In the genomic region with DNA sequence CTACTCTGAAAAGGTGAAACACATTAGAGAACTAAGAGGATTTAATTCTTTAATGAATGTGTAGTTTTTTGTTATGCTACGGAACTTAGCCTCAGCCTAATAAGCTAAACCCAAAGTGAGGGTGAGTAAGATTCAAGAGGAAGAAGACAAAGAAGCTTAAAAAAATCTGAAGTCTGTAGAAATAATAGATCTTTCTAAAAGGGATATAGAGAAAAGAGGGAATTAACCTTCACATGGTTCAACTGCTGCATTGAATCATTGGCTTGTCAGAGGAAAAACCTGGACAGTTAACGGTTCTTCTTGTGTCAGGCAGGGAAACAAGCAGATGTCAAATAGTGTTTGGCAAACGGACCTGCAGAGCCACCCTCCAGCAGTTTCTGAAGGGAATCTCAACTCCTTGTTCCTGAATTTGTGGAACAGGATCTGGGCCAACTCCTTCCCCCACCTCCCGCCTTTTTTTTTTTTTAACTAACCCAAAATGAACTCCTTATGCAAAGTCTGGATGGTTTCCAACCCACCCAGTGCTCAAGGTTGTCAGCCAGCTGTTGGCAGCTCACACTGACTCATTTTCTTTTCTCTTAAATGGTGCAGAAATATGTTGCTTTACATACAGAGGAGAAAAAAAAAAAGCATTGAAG, we compare ENCODE assay signal across 8 cellular contexts.
DNase-seq lines count a peak whose midpoint lies in the region; ATAC-seq and TF ChIP-seq lines count a peak whose summit lies in the region.
"Had no signal": no experiment of that assay in that cellular context is flagged by ENCODE, and none has a peak within 500 bp of the region (broad histone marks: within the 10 kb centered on the region; RNA-seq: fewer than 3 reads in every experiment).

No MANE protein-coding gene starts in this region.

- H3K4me3 ChIP-seq in HFF-Myc (replicated peaks; ENCODE audit: low read depth, low read length) (no peak overlapping the region), PC-3 (ENCODE audit: low read length) (no peak overlapping the region), gastroesophageal sphincter (no peak overlapping the region), vagina (no peak overlapping the region)

- H3K27me3 Mint-ChIP-seq in activated CD8-positive, alpha-beta T cell treated with anti-CD3 and anti-CD28 coated beads, Interleukin-2, amount 10 ng/mL, durations not matched to agents 7 days and 5 days (ENCODE audit: low read depth): peaks cover 6% of the 10 kb centered on the region

- no peaks in the 10 kb centered on the region for H3K9me2 ChIP-seq in PC-3 (replicated peaks; ENCODE audit: low read length)

- intact Hi-C loops in PC-3 (cut with micrococcal nuclease): no loop called here
- intact Hi-C loops in vagina (cut with DNase I): no loop called here

- CTCF ChIA-PET in PC-3 (lab: Charles Lee): interaction anchor here (0.7 kb wide), 1 partner anchor 1128 kb away, joined by 5 read pairs; no protein-coding TSS in a partner anchor
- CTCF ChIA-PET in activated CD8-positive, alpha-beta T cell treated with anti-CD3 and anti-CD28 coated beads, Interleukin-2, amount 10 ng/mL, durations not matched to agents 7 days and 5 days (lab: Charles Lee): no interaction called here

- H3K36me3 ChIP-seq in PC-3 (ENCODE audit: low read depth, low read length) (no peaks in the 10 kb centered on the region), gastroesophageal sphincter (no peaks in the 10 kb centered on the region), vagina (no peaks in the 10 kb centered on the region)

- peaks cover 8% of the 10 kb centered on the region for H3K4me1 Mint-ChIP-seq in activated CD8-positive, alpha-beta T cell treated with anti-CD3 and anti-CD28 coated beads, Interleukin-2, amount 10 ng/mL, durations not matched to agents 7 days and 5 days (ENCODE audit: low read depth)

- H3K9ac ChIP-seq in PC-3 (ENCODE audit: low read length): no peak overlapping the region

- peaks cover 19% of the 10 kb centered on the region for H3K4me1 ChIP-seq in PC-3 (ENCODE audit: insufficient read depth, low read length)
- H3K4me1 ChIP-seq in gastroesophageal sphincter: peaks cover 11 to 31% (median 18%) of the 10 kb centered on the region in 3 donors
- peaks cover 13% of the 10 kb centered on the region for H3K4me1 ChIP-seq in vagina

- POLR2A ChIA-PET in PC-3 (lab: Charles Lee; ENCODE audit: unreplicated experiment): no interaction called here
- POLR2A ChIA-PET in activated CD8-positive, alpha-beta T cell treated with anti-CD3 and anti-CD28 coated beads, Interleukin-2, amount 10 ng/mL, durations not matched to agents 7 days and 5 days (lab: Charles Lee): no interaction called here

- H3K27ac ChIP-seq in PC-3 (ENCODE audit: low read length) (no peak overlapping the region), gastroesophageal sphincter (peak overlapping the region in 2 of 4 donors; percentile 45 to 47), vagina (no peak overlapping the region)

- WGBS in gastroesophageal sphincter (ENCODE audit: low coverage in 1 of 2), 2 donors: 12 to 13% methylated on average over 4 of the region's 4 CpGs

- no peaks in the 10 kb centered on the region for H3K9me3 Mint-ChIP-seq in activated CD8-positive, alpha-beta T cell treated with anti-CD3 and anti-CD28 coated beads, Interleukin-2, amount 10 ng/mL, durations not matched to agents 7 days and 5 days (ENCODE audit: insufficient read depth)

- H3K36me3 Mint-ChIP-seq in activated CD8-positive, alpha-beta T cell treated with anti-CD3 and anti-CD28 coated beads, Interleukin-2, amount 10 ng/mL, durations not matched to agents 7 days and 5 days (ENCODE audit: low read depth): no peaks in the 10 kb centered on the region

- TF ChIP-seq CTCF in HFF-Myc (IDR thresholded peaks at IDR 0.05; ENCODE audit: low read depth, low read length, missing control alignments): no peak
- no peak for TF ChIP-seq CTCF in PC-3 (conservative IDR thresholded peaks at IDR 0.05; ENCODE audit: low read depth, low read length)
- TF ChIP-seq CTCF in gastroesophageal sphincter (IDR thresholded peaks at IDR 0.05): no peak
- TF ChIP-seq CTCF in vagina (IDR thresholded peaks at IDR 0.05): no peak

- DNase-seq in HFF-Myc (ENCODE audit: extremely low read depth, low read depth): peak; percentile 88
- peak; percentile 71 for DNase-seq in PC-3
- DNase-seq in stromal cell of bone marrow (ENCODE audit: low read depth): peak; percentile 67
- DNase-seq in OCI-M2 (lab: John Stamatoyannopoulos, UW; ENCODE audit: unreplicated experiment): no peak
- DNase-seq in activated CD8-positive, alpha-beta T cell treated with anti-CD3 and anti-CD28 coated beads, Interleukin-2, amount 10 ng/mL, durations not matched to agents 7 days and 5 days: no peak
- no peak for DNase-seq in vagina (ENCODE audit: extremely low spot score in 2 of 2)
- DNase-seq: kidney had no signal

- no peaks in the 10 kb centered on the region for H4K20me1 ChIP-seq in PC-3 (ENCODE audit: low read length)

- TF ChIP-seq EP300 in gastroesophageal sphincter (IDR thresholded peaks at IDR 0.05): no peak

- 0 out of 2 replicates have a peak overlapping the region, but pooled peaks have one; percentile 2 for H3K4me2 ChIP-seq in PC-3 (ENCODE audit: low read length)

- H3K79me2 ChIP-seq in PC-3 (ENCODE audit: low read length): no peaks in the 10 kb centered on the region

- no peak overlapping the region for H2AFZ ChIP-seq in PC-3 (ENCODE audit: low read length)

- H3K27ac Mint-ChIP-seq in activated CD8-positive, alpha-beta T cell treated with anti-CD3 and anti-CD28 coated beads, Interleukin-2, amount 10 ng/mL, durations not matched to agents 7 days and 5 days: no peak overlapping the region

- TF ChIP-seq POLR2A in gastroesophageal sphincter (IDR thresholded peaks at IDR 0.05): no peak
- TF ChIP-seq POLR2A in vagina (IDR thresholded peaks at IDR 0.05): no peak

- H3K9me3 ChIP-seq in PC-3 (ENCODE audit: low read length) (no peaks in the 10 kb centered on the region), gastroesophageal sphincter (no peaks in the 10 kb centered on the region), vagina (no peaks in the 10 kb centered on the region)

- no TSS peak for BruUV-seq in PC-3 (replicated peaks; lab: Mats Ljungman, UMichigan)

- no peaks in the 10 kb centered on the region for H3F3A ChIP-seq in PC-3 (ENCODE audit: low read length, unreplicated experiment)

- H3K27me3 ChIP-seq in PC-3 (ENCODE audit: low read length): no peaks in the 10 kb centered on the region
- no peaks in the 10 kb centered on the region for H3K27me3 ChIP-seq in gastroesophageal sphincter
- H3K27me3 ChIP-seq in vagina: no peaks in the 10 kb centered on the region

- H3K4me3 Mint-ChIP-seq in activated CD8-positive, alpha-beta T cell treated with anti-CD3 and anti-CD28 coated beads, Interleukin-2, amount 10 ng/mL, durations not matched to agents 7 days and 5 days: no peak overlapping the region

- ATAC-seq in PC-3 (no peak), gastroesophageal sphincter (peak; percentile 46)
- no peak for ATAC-seq in activated CD8-positive, alpha-beta T cell treated with anti-CD3 and anti-CD28 coated beads, Interleukin-2, amount 10 ng/mL, durations not matched to agents 7 days and 5 days

Comparison
In these comparisons a context has a peak if more than half of its experiments do, and no peak if none do; other contexts are left out.
1. DNase-seq: peak in HFF-Myc (single experiment), PC-3 (single experiment) and stromal cell of bone marrow (single experiment); none in OCI-M2 (single experiment), activated CD8-positive, alpha-beta T cell treated with anti-CD3 and anti-CD28 coated beads, Interleukin-2, amount 10 ng/mL, durations not matched to agents 7 days and 5 days (single experiment) and vagina (0 of 2).